ENCODE assay signal across 1 cellular context in genomic region chr22:38114484-38115398, GRCh38.
TF ChIP-seq lines count a peak whose summit lies in the region.

No MANE protein-coding gene starts in this region.

TF ChIP-seq in HepG2, 621 proteins besides CTCF, POLR2A, EP300 and RAD21 (continued from another document and continues in another):
- TF ChIP-seq UBTF (CRISPR knock-in tag; IDR thresholded peaks at IDR 0.05) (0 out of 2 replicates have a peak, but pooled peaks have one; percentile 19), ZBTB38 (CRISPR knock-in tag; IDR thresholded peaks at IDR 0.05) (0 out of 2 replicates have a peak, but pooled peaks have one; percentile 38), HDAC2 (CRISPR knock-in tag; IDR thresholded peaks at IDR 0.05) (0 out of 2 replicates have a peak, but pooled peaks have one; percentile 14), ZIK1 (CRISPR knock-in tag; IDR thresholded peaks at IDR 0.05; ENCODE audit: borderline replicate concordance, low read depth) (no peak), HNRNPL (IDR thresholded peaks at IDR 0.05; ENCODE audit: low read depth, low read length) (0 out of 2 replicates have a peak, but pooled peaks have one; percentile 41), BATF2 (CRISPR knock-in tag; IDR thresholded peaks at IDR 0.05) (no peak), EZH2 (conservative IDR thresholded peaks at IDR 0.05; ENCODE audit: low read depth, low read length) (no peak), TAF1 (CRISPR knock-in tag; IDR thresholded peaks at IDR 0.05) (no peak), SAP130 (CRISPR knock-in tag; IDR thresholded peaks at IDR 0.05; ENCODE audit: low read depth) (peak; percentile 44), KDM3A (CRISPR knock-in tag; IDR thresholded peaks at IDR 0.05; ENCODE audit: low read depth) (0 out of 2 replicates have a peak, but pooled peaks have one; percentile 40), RXRB (CRISPR knock-in tag; IDR thresholded peaks at IDR 0.05; ENCODE audit: borderline replicate concordance) (peak; percentile 41; the same call in 1 of the 2 replicates), ATF5 (CRISPR knock-in tag; IDR thresholded peaks at IDR 0.05; ENCODE audit: low read depth) (no peak), ZNF18 (CRISPR knock-in tag; IDR thresholded peaks at IDR 0.05; ENCODE audit: insufficient replicate concordance) (no peak), KDM4B (CRISPR knock-in tag; IDR thresholded peaks at IDR 0.05) (0 out of 2 replicates have a peak, but pooled peaks have one; percentile 33), FOXK1 (CRISPR knock-in tag; IDR thresholded peaks at IDR 0.05; ENCODE audit: borderline replicate concordance, low read depth) (no peak), HNRNPLL (IDR thresholded peaks at IDR 0.05; ENCODE audit: low read depth, low read length, poor library complexity, severe bottlenecking) (peak; percentile 13), HMGXB4 (CRISPR knock-in tag; IDR thresholded peaks at IDR 0.05; ENCODE audit: borderline replicate concordance in 1 of 2, low read depth in 1 of 2) (peak; percentile 27 to 54; a peak in 1 of 4 replicates), SKIL (CRISPR knock-in tag; IDR thresholded peaks at IDR 0.05; ENCODE audit: borderline replicate concordance) (no peak), YY1 (IDR thresholded peaks at IDR 0.05; ENCODE audit: insufficient read depth, insufficient replicate concordance, low read depth, low read length) (peak; percentile 58), ZNF33B (CRISPR knock-in tag; IDR thresholded peaks at IDR 0.05) (no peak), MTA1 (CRISPR knock-in tag; IDR thresholded peaks at IDR 0.05; ENCODE audit: borderline replicate concordance) (0 out of 2 replicates have a peak, but pooled peaks have one; percentile 24), XRCC5 (optimal IDR thresholded peaks at IDR 0.05; ENCODE audit: low read length) (peak; percentile 88), TFDP2 (CRISPR knock-in tag; IDR thresholded peaks at IDR 0.05) (0 out of 2 replicates have a peak, but pooled peaks have one; percentile 20), IKZF5 (CRISPR knock-in tag; IDR thresholded peaks at IDR 0.05) (peak; percentile 30; the same call in 1 of the 2 replicates), SETDB1 (CRISPR knock-in tag; IDR thresholded peaks at IDR 0.05; ENCODE audit: borderline replicate concordance) (no peak), REXO4 (CRISPR knock-in tag; IDR thresholded peaks at IDR 0.05; ENCODE audit: borderline replicate concordance) (no peak), ZFP91 (CRISPR knock-in tag; IDR thresholded peaks at IDR 0.05; ENCODE audit: borderline replicate concordance) (no peak; the same call in 1 of the 2 replicates), SKI (IDR thresholded peaks at IDR 0.05; ENCODE audit: partially characterized antibody) (peak; percentile 37), MYNN (CRISPR knock-in tag; IDR thresholded peaks at IDR 0.05; ENCODE audit: low read depth) (no peak), CHCHD3 (CRISPR knock-in tag; IDR thresholded peaks at IDR 0.05) (no peak), IKZF1 (IDR thresholded peaks at IDR 0.05) (no peak), SMC3 (IDR thresholded peaks at IDR 0.05; ENCODE audit: low read length) (peak; percentile 10; the same call in 1 of the 2 replicates), PREB (CRISPR knock-in tag; IDR thresholded peaks at IDR 0.05) (no peak), ARID5B (CRISPR knock-in tag; IDR thresholded peaks at IDR 0.05) (peak; percentile 12; the same call in 1 of the 2 replicates), ZNF776 (CRISPR knock-in tag; IDR thresholded peaks at IDR 0.05) (no peak), GLI4 (CRISPR knock-in tag; IDR thresholded peaks at IDR 0.05; ENCODE audit: borderline replicate concordance) (no peak), STAG1 (CRISPR knock-in tag; IDR thresholded peaks at IDR 0.05) (peak; percentile 80), ZNF552 (CRISPR knock-in tag; IDR thresholded peaks at IDR 0.05; ENCODE audit: borderline replicate concordance) (no peak), ZNF367 (CRISPR knock-in tag; IDR thresholded peaks at IDR 0.05; ENCODE audit: borderline replicate concordance) (no peak), ZNF768 (CRISPR knock-in tag; IDR thresholded peaks at IDR 0.05) (peak; percentile 64; the same call in 1 of the 2 replicates), ZNF878 (CRISPR knock-in tag; IDR thresholded peaks at IDR 0.05) (no peak), NR2F6 (IDR thresholded peaks at IDR 0.05) (no peak), NR2F6 (CRISPR knock-in tag; IDR thresholded peaks at IDR 0.05) (peak; percentile 31; the same call in 1 of the 2 replicates), IRF2 (CRISPR knock-in tag; IDR thresholded peaks at IDR 0.05) (peak; percentile 35; the same call in 1 of the 2 replicates)
